In the genomic region with DNA sequence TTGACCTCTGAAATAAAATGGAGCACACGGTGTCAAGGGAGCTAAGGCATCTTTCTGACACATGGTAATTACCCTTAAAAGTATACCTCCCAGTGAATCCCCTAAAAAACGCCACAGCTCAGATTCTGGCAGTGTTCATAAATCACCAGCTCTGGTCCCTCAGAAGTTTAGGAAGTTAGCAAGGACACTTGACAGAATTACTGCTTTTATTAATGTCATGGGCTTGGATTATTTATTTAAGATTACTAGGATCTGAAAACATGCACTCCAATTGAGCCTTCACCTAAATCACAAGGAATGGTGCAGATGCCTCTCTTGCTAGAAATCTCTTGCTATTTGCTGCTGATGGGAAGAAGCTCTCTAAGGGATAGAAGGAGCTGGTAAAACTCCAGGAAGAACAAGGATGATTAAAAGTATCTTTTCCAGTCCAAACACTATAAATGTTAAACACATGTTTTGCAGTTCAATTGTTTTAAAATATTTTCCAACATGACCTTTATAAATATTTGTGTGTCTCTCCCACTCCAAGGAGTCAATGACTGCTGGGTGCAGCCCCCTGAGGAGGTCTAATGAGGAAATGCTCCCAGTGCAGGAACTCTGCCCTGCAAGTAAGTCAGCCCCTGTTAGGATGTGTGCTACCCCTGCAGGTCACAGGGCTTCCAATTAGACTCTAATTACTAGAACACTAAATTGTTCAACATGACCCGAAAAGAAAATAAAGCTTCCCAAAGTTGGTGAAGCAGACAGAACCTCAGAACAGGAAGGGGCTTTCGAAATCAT, we compare ENCODE assay signal across 15 cellular contexts.
"Had no signal": no experiment of that assay in that cellular context is flagged by ENCODE, and none has a peak within 500 bp of the region (broad histone marks: within the 10 kb centered on the region; RNA-seq: fewer than 3 reads in every experiment).

No MANE protein-coding gene starts in this region.

- H3K9me3 ChIP-seq: body of pancreas, sigmoid colon, spleen, testis, upper lobe of right lung had no signal

- H3K4me1 ChIP-seq: body of pancreas, spleen, testis, upper lobe of right lung had no signal

- H3K36me3 ChIP-seq: sigmoid colon, spleen, upper lobe of right lung had no signal

- DNase-seq: activated CD4-positive, alpha-beta T cell treated with anti-CD3 and anti-CD28 coated beads, Interleukin-2, amount 50 U/mL, for 1 hour; activated CD8-positive, alpha-beta memory T cell treated with anti-CD3 and anti-CD28 coated beads for 24 hours; activated naive CD8-positive, alpha-beta T cell treated with anti-CD3 and anti-CD28 coated beads for 36 hours; amygdala; body of pancreas; caudate nucleus; glutamatergic neuron; mesendoderm; sigmoid colon; spleen; stimulated activated naive CD8-positive, alpha-beta T cell treated with anti-CD3 and anti-CD28 coated beads, Interleukin-15, amount 100 ng/mL, for 72 hours; T-helper 9 cell; testis; upper lobe of right lung had no signal

- H3K27me3 ChIP-seq: body of pancreas, sigmoid colon, spleen, testis, upper lobe of right lung had no signal

- ATAC-seq: body of pancreas; esophagus mucosa; stimulated activated naive CD8-positive, alpha-beta T cell treated with anti-CD3 and anti-CD28 coated beads, Interleukin-15, amount 100 ng/mL, for 72 hours; upper lobe of right lung had no signal

- H3K4me3 ChIP-seq: body of pancreas, sigmoid colon, spleen, testis, upper lobe of right lung had no signal

- H3K27ac ChIP-seq: body of pancreas, sigmoid colon, spleen, testis, upper lobe of right lung had no signal
